In genomic region chr20:37032077-37032476, GRCh38 we compare ENCODE assay signal across 39 cellular contexts.
"Had no signal": no experiment of that assay in that cellular context is flagged by ENCODE, and none has a peak within 500 bp of the region (broad histone marks: within the 10 kb centered on the region; RNA-seq: fewer than 3 reads in every experiment).

No MANE protein-coding gene starts in this region.

- FAIRE-seq: astrocyte, bronchial epithelial cell, colon had no signal

- ATAC-seq: activated naive CD4-positive, alpha-beta T cell treated with anti-CD3 and anti-CD28 coated beads, Interleukin-2, amount 50 U/mL, for 72 hours; activated naive CD8-positive, alpha-beta T cell treated with anti-CD3 and anti-CD28 coated beads, Interleukin-2, amount 50 U/mL, for 24 hours; activated T-cell treated with anti-CD3 and anti-CD28 coated beads, Interleukin-2, amount 50 U/mL, for 4 hours; activated T-cell treated with anti-CD3 and anti-CD28 coated beads, Interleukin-2, amount 50 U/mL, for 72 hours; activated T-helper 17 cell treated with anti-CD3 and anti-CD28 coated beads, Interleukin-2, amount 50 U/mL, for 72 hours; body of pancreas had no signal

- H3K4me3 Mint-ChIP-seq: activated naive CD4-positive, alpha-beta T cell treated with anti-CD3 and anti-CD28 coated beads for 36 hours; activated naive CD4-positive, alpha-beta T cell treated with anti-CD3 and anti-CD28 coated beads, Interleukin-2, amount 10 ng/mL, durations not matched to agents 7 days and 5 days; activated naive CD4-positive, alpha-beta T cell treated with anti-CD3 and anti-CD28 coated beads, Interleukin-2, amount 50 U/mL, for 24 hours; activated naive CD8-positive, alpha-beta T cell; activated naive CD8-positive, alpha-beta T cell treated with anti-CD3 and anti-CD28 coated beads for 36 hours; activated naive CD8-positive, alpha-beta T cell treated with anti-CD3 and anti-CD28 coated beads, Interleukin-2, amount 10 ng/mL, durations not matched to agents 7 days and 5 days; activated naive CD8-positive, alpha-beta T cell treated with anti-CD3 and anti-CD28 coated beads, Interleukin-2, amount 50 U/mL, for 24 hours; activated T-cell treated with anti-CD3 and anti-CD28 coated beads, Interleukin-2, amount 50 U/mL, for 4 hours; activated T-cell treated with anti-CD3 and anti-CD28 coated beads, Interleukin-2, amount 50 U/mL, for 72 hours; activated T-helper 1 cell treated with anti-CD3 and anti-CD28 coated beads, Interleukin-12 subunit alpha, Interleukin-12 subunit beta, Interleukin-2, Interleukin-4 antibody, amounts not matched to agents 30 ng/mL and 10 ng/mL and 1 ng/mL, durations not matched to agents 14 hours and 24 hours and 36 hours; activated T-helper 17 cell treated with anti-CD3 and anti-CD28 coated beads, Interleukin-2, amount 50 U/mL, for 72 hours; brain; central memory CD8-positive, alpha-beta T cell had no signal

- H3K36me3 ChIP-seq: brain microvascular endothelial cell, breast epithelium had no signal

- H3K27me3 ChIP-seq: adrenal gland, ascending aorta, body of pancreas, brain microvascular endothelial cell, breast epithelium, cardiac muscle cell had no signal

- H3K27ac ChIP-seq: adrenal gland, ascending aorta, body of pancreas, brain microvascular endothelial cell, breast epithelium, cardiac muscle cell had no signal

- H3K27me3 Mint-ChIP-seq: activated naive CD4-positive, alpha-beta T cell treated with anti-CD3 and anti-CD28 coated beads, Interleukin-2, amount 10 ng/mL, durations not matched to agents 7 days and 5 days; activated naive CD4-positive, alpha-beta T cell treated with anti-CD3 and anti-CD28 coated beads, Interleukin-2, amount 50 U/mL, for 24 hours; activated naive CD8-positive, alpha-beta T cell; activated naive CD8-positive, alpha-beta T cell treated with anti-CD3 and anti-CD28 coated beads for 36 hours; activated naive CD8-positive, alpha-beta T cell treated with anti-CD3 and anti-CD28 coated beads, Interleukin-2, amount 10 ng/mL, durations not matched to agents 7 days and 5 days; activated naive CD8-positive, alpha-beta T cell treated with anti-CD3 and anti-CD28 coated beads, Interleukin-2, amount 50 U/mL, for 24 hours; activated T-helper 17 cell treated with anti-CD3 and anti-CD28 coated beads, Interleukin-2, amount 50 U/mL, for 72 hours; brain; central memory CD8-positive, alpha-beta T cell had no signal

- DNase-seq: activated effector memory CD4-positive, alpha-beta T cell treated with anti-CD3 and anti-CD28 coated beads, Interleukin-2, amount 50 U/mL, for 16 hours; activated effector memory CD4-positive, alpha-beta T cell treated with Interleukin-2 at 50 U/mL for 16 hours; activated gamma-delta T cell; activated gamma-delta T cell treated with Interleukin-2 at 50 U/mL for 16 hours; activated naive CD4-positive, alpha-beta T cell; activated naive CD4-positive, alpha-beta T cell treated with anti-CD3 and anti-CD28 coated beads for 36 hours; activated naive CD4-positive, alpha-beta T cell treated with anti-CD3 and anti-CD28 coated beads, Interleukin-2, amount 10 ng/mL, durations not matched to agents 7 days and 5 days; activated naive CD4-positive, alpha-beta T cell treated with anti-CD3 and anti-CD28 coated beads, Interleukin-2, amount 50 U/mL, for 16 hours; activated naive CD4-positive, alpha-beta T cell treated with Interleukin-2 at 50 U/mL for 16 hours; activated naive CD8-positive, alpha-beta T cell treated with anti-CD3 and anti-CD28 coated beads for 36 hours; activated naive CD8-positive, alpha-beta T cell treated with anti-CD3 and anti-CD28 coated beads, Interleukin-2, amount 10 ng/mL, durations not matched to agents 7 days and 5 days; activated naive CD8-positive, alpha-beta T cell treated with anti-CD3 and anti-CD28 coated beads, Interleukin-2, amount 50 U/mL, for 24 hours; activated T-cell treated with anti-CD3 and anti-CD28 coated beads, Interleukin-2, amount 50 U/mL, for 4 hours; activated T-cell treated with anti-CD3 and anti-CD28 coated beads, Interleukin-2, amount 50 U/mL, for 48 hours; activated T-cell treated with anti-CD3 and anti-CD28 coated beads, Interleukin-2, amount 50 U/mL, for 72 hours; adrenal gland; amniotic stem cell; amygdala; anterior cingulate cortex; aorta; body of pancreas; brain microvascular endothelial cell; caudate nucleus; central memory CD4-positive, alpha-beta T cell; cerebellar nuclear complex had no signal

- H3K9me3 Mint-ChIP-seq: activated naive CD4-positive, alpha-beta T cell treated with anti-CD3 and anti-CD28 coated beads for 36 hours; activated naive CD4-positive, alpha-beta T cell treated with anti-CD3 and anti-CD28 coated beads, Interleukin-2, amount 10 ng/mL, durations not matched to agents 7 days and 5 days; activated naive CD4-positive, alpha-beta T cell treated with anti-CD3 and anti-CD28 coated beads, Interleukin-2, amount 50 U/mL, for 24 hours; activated naive CD4-positive, alpha-beta T cell treated with anti-CD3 and anti-CD28 coated beads, Interleukin-2, amount 50 U/mL, for 72 hours; activated naive CD8-positive, alpha-beta T cell treated with anti-CD3 and anti-CD28 coated beads for 36 hours; activated naive CD8-positive, alpha-beta T cell treated with anti-CD3 and anti-CD28 coated beads, Interleukin-2, amount 10 ng/mL, durations not matched to agents 7 days and 5 days; activated naive CD8-positive, alpha-beta T cell treated with anti-CD3 and anti-CD28 coated beads, Interleukin-2, amount 50 U/mL, for 24 hours; activated T-cell treated with anti-CD3 and anti-CD28 coated beads, Interleukin-2, amount 50 U/mL, for 72 hours; activated T-helper 17 cell treated with anti-CD3 and anti-CD28 coated beads, Interleukin-2, amount 50 U/mL, for 72 hours; central memory CD8-positive, alpha-beta T cell had no signal

- H3K27ac Mint-ChIP-seq: activated naive CD4-positive, alpha-beta T cell treated with anti-CD3 and anti-CD28 coated beads for 36 hours; activated naive CD4-positive, alpha-beta T cell treated with anti-CD3 and anti-CD28 coated beads, Interleukin-2, amount 10 ng/mL, durations not matched to agents 7 days and 5 days; activated naive CD4-positive, alpha-beta T cell treated with anti-CD3 and anti-CD28 coated beads, Interleukin-2, amount 50 U/mL, for 24 hours; activated naive CD4-positive, alpha-beta T cell treated with anti-CD3 and anti-CD28 coated beads, Interleukin-2, amount 50 U/mL, for 72 hours; activated naive CD8-positive, alpha-beta T cell; activated naive CD8-positive, alpha-beta T cell treated with anti-CD3 and anti-CD28 coated beads for 36 hours; activated naive CD8-positive, alpha-beta T cell treated with anti-CD3 and anti-CD28 coated beads, Interleukin-2, amount 10 ng/mL, durations not matched to agents 7 days and 5 days; activated naive CD8-positive, alpha-beta T cell treated with anti-CD3 and anti-CD28 coated beads, Interleukin-2, amount 50 U/mL, for 24 hours; activated T-cell treated with anti-CD3 and anti-CD28 coated beads, Interleukin-2, amount 50 U/mL, for 72 hours; activated T-helper 1 cell treated with anti-CD3 and anti-CD28 coated beads, Interleukin-12 subunit alpha, Interleukin-12 subunit beta, Interleukin-2, Interleukin-4 antibody, amounts not matched to agents 30 ng/mL and 10 ng/mL and 1 ng/mL, durations not matched to agents 14 hours and 24 hours and 36 hours; activated T-helper 17 cell treated with anti-CD3 and anti-CD28 coated beads, Interleukin-2, amount 50 U/mL, for 72 hours; activated T-helper 2 cell treated with anti-CD3 and anti-CD28 coated beads, Interferon-gamma antibody, Interleukin-2, Interleukin-4, amounts not matched to agents 10 μg/mL and 5 μg/mL and 100 μg/mL, durations not matched to agents 14 hours and 24 hours and 36 hours; brain had no signal

- H3K4me1 ChIP-seq: adrenal gland, ascending aorta, body of pancreas, breast epithelium had no signal

- H3K4me3 ChIP-seq: adrenal gland, ascending aorta, body of pancreas, breast epithelium, cardiac muscle cell had no signal

- H3K4me1 Mint-ChIP-seq: activated naive CD8-positive, alpha-beta T cell treated with anti-CD3 and anti-CD28 coated beads for 36 hours; activated naive CD8-positive, alpha-beta T cell treated with anti-CD3 and anti-CD28 coated beads, Interleukin-2, amount 50 U/mL, for 24 hours; activated T-helper 17 cell treated with anti-CD3 and anti-CD28 coated beads, Interleukin-2, amount 50 U/mL, for 72 hours; brain; central memory CD8-positive, alpha-beta T cell had no signal

- H3K9me3 ChIP-seq: adrenal gland, ascending aorta, body of pancreas had no signal
